Comparison of ENCODE assay signal across 28 cellular contexts in the genomic region with DNA sequence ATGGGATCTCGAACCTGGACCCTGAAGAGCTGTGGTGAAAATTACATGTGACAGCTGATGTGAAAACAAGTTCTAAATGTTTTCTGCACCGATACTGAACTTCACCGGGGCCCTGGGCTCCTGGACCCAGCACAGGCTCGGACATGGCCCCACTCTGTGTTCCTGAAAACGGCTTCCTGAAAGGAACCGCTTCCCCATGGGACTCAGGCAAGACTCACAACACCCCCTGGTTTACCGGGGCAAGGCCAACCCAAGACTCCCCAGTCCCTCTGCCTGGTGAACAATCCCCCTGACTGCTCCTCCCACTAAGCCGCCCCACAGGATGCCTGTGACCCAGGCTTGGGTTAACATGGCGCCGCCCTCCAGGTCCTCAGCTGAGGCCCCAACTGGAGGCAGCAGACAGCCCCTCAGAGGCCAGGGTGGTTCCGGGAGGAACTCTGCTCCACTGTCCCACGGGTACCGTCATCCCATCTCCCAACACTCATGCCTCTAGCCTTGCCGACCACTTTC.
"Had no signal": no experiment of that assay in that cellular context is flagged by ENCODE, and none has a peak within 500 bp of the region (broad histone marks: within the 10 kb centered on the region; RNA-seq: fewer than 3 reads in every experiment).

No MANE protein-coding gene starts in this region.

- H3K4me3 ChIP-seq: heart right ventricle, hepatocyte, lower lobe of right lung, right atrium auricular region, right lobe of liver, smooth muscle cell, stomach, testis, thyroid gland, transverse colon, upper lobe of left lung had no signal

- DNase-seq: heart right ventricle; islet precursor cell; kidney glomerular epithelial cell; left cardiac atrium; left ventricle myocardium superior; lower lobe of right lung; mammary epithelial cell; mesenchymal stem cell; naive thymus-derived CD8-positive, alpha-beta T cell; nucleus accumbens; right lobe of liver; stimulated activated CD4-positive, alpha-beta T cell treated with anti-CD3 and anti-CD28 coated beads, Interleukin-12 subunit alpha, Interleukin-12 subunit beta, amount 100 ng/mL, for 4 hours; stimulated activated CD4-positive, alpha-beta T cell treated with anti-CD3 and anti-CD28 coated beads, Interleukin-15, amount 100 ng/mL, for 24 hours; stimulated activated CD4-positive, alpha-beta T cell treated with anti-CD3 and anti-CD28 coated beads, Interleukin-2, amount 100 ng/mL, for 24 hours; stimulated activated CD4-positive, alpha-beta T cell treated with anti-CD3 and anti-CD28 coated beads, Interleukin-4, amount 100 ng/mL, for 1 hour; stimulated activated naive B cell treated with anti-CD40 and anti-IgM and Interleukin-4, amounts not matched to agents 10 μg/mL and 1 μg/mL and 100 μg/mL, for 72 hours; stimulated activated naive CD8-positive, alpha-beta T cell treated with anti-CD3 and anti-CD28 coated beads, Interleukin-15, Interleukin-2, amounts not matched to agents 100 U/mL and 50 U/mL, for 24 hours; stomach; testis; thyroid gland; transverse colon; upper lobe of left lung had no signal

- H2AFZ ChIP-seq: hepatocyte, parathyroid adenoma had no signal

- H3K27ac ChIP-seq: heart right ventricle, hepatocyte, lower lobe of right lung, parathyroid adenoma, right atrium auricular region, right lobe of liver, stomach, testis, thyroid gland, transverse colon, upper lobe of left lung had no signal

- H3K27me3 ChIP-seq: hepatocyte, right atrium auricular region, right lobe of liver, stomach, testis, thyroid gland, transverse colon, upper lobe of left lung had no signal

- H3K36me3 ChIP-seq: heart right ventricle, lower lobe of right lung, right atrium auricular region, right lobe of liver, stomach, thyroid gland, transverse colon, upper lobe of left lung had no signal

- FAIRE-seq: urothelium cell line had no signal

- ATAC-seq: heart right ventricle; left cardiac atrium; left lobe of liver; left ventricle myocardium superior; lower lobe of right lung; naive thymus-derived CD8-positive, alpha-beta T cell; right lobe of liver; stimulated activated naive B cell treated with anti-CD40 and anti-IgM and Interleukin-4, amounts not matched to agents 10 μg/mL and 1 μg/mL and 100 μg/mL, for 72 hours; stimulated activated naive CD8-positive, alpha-beta T cell treated with anti-CD3 and anti-CD28 coated beads, Interleukin-15, Interleukin-2, amounts not matched to agents 100 U/mL and 50 U/mL, for 24 hours had no signal

- H3K9me3 ChIP-seq: lower lobe of right lung, right atrium auricular region, right lobe of liver, testis, thyroid gland had no signal

- H3K79me2 ChIP-seq: hepatocyte, parathyroid adenoma had no signal

- H3K9ac ChIP-seq: parathyroid adenoma had no signal

- H3K4me1 ChIP-seq: heart right ventricle, lower lobe of right lung, parathyroid adenoma, right atrium auricular region, right lobe of liver, stomach, testis, thyroid gland, transverse colon, upper lobe of left lung had no signal

- H3K4me2 ChIP-seq: hepatocyte, smooth muscle cell had no signal
